Comparison of ENCODE assay signal across 1 cellular context in the genomic region with DNA sequence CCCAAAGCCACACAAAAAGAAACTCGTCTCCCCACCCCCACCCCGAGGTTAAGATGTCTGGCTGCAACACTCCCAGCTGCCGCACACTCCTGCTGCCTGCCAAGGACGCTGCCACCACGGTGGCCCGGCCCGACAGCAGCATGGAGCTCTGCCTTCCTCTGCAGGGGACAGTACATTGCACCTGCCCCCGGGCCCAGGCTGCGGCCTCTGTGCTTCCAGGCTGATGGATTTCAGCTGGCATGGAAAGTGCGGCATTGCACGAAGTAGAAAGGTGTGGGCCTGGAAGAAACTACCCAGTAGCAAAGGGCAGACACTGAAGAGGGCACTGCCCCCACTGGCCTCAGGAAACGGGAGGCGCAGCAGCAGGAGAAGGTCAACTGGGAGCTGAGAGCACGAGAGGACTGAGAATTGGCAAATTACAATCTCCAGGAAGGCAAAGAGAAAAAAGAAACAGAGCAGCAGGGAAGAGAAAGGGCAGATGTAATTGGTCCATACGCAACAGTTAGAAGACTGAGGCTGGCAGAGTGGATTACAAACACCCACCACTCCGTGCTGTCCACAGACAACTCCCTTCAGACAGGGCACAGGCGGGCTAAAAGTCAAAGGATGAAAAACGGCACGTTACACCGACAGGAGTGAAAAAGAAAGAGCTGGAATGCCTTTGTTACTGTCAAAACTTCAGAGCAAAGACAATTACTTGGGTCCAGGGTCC.
TF ChIP-seq lines count a peak whose summit lies in the region.

No MANE protein-coding gene starts in this region.

TF ChIP-seq in GM12878, 131 proteins besides CTCF, POLR2A, EP300 and RAD21 (continued from another document):
- TF ChIP-seq, protein P1, sequence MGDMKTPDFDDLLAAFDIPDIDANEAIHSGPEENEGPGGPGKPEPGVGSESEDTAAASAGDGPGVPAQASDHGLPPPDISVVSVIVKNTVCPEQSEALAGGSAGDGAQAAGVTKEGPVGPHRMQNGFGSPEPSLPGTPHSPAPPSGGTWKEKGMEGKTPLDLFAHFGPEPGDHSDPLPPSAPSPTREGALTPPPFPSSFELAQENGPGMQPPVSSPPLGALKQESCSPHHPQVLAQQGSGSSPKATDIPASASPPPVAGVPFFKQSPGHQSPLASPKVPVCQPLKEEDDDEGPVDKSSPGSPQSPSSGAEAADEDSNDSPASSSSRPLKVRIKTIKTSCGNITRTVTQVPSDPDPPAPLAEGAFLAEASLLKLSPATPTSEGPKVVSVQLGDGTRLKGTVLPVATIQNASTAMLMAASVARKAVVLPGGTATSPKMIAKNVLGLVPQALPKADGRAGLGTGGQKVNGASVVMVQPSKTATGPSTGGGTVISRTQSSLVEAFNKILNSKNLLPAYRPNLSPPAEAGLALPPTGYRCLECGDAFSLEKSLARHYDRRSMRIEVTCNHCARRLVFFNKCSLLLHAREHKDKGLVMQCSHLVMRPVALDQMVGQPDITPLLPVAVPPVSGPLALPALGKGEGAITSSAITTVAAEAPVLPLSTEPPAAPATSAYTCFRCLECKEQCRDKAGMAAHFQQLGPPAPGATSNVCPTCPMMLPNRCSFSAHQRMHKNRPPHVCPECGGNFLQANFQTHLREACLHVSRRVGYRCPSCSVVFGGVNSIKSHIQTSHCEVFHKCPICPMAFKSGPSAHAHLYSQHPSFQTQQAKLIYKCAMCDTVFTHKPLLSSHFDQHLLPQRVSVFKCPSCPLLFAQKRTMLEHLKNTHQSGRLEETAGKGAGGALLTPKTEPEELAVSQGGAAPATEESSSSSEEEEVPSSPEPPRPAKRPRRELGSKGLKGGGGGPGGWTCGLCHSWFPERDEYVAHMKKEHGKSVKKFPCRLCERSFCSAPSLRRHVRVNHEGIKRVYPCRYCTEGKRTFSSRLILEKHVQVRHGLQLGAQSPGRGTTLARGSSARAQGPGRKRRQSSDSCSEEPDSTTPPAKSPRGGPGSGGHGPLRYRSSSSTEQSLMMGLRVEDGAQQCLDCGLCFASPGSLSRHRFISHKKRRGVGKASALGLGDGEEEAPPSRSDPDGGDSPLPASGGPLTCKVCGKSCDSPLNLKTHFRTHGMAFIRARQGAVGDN (IDR thresholded peaks at IDR 0.05) = no peak
